18 cellular contexts compared by ENCODE assay signal in the genomic region with DNA sequence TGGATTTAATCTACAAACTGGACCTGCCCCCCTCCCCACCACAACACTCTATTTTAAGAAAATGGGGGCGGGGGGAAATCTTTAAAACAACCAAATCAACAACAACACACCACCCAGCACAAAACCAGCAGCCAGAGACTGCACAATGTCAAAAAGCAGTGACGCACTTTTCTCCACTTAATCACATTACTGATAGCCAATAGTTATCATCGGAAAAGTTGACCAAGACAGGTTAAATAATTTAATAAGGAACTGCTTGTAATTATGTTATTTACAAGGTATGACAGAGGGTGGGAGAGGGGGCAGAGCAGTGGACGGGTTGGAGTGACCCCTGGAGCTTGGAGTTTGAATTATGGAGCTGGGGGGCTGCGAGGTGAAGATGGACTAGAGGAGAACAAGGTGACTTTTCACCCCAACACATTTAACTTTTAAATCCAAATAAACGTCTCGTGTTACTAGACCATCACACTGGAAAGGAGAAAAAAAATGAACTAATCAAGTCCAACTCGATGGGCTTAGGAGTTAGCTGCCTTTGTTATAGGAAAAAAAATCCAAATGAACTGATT. TPM values are rescaled to one million over a fixed set of nuclear protein-coding genes. Genes with fewer than 3 reads are reported as not detected.
DNase-seq lines count a peak whose midpoint lies in the region; ATAC-seq and TF ChIP-seq lines count a peak whose summit lies in the region.
"Had no signal": no experiment of that assay in that cellular context is flagged by ENCODE, and none has a peak within 500 bp of the region (broad histone marks: within the 10 kb centered on the region; RNA-seq: fewer than 3 reads in every experiment).

No MANE protein-coding gene starts in this region.

- no peak for TF ChIP-seq POLR2A in heart left ventricle (IDR thresholded peaks at IDR 0.05)

- ATAC-seq in heart left ventricle (no peak), Right ventricle myocardium inferior (no peak)
- no peak for ATAC-seq in naive thymus-derived CD4-positive, alpha-beta T cell
- ATAC-seq: activated CD8-positive, alpha-beta memory T cell treated with anti-CD3 and anti-CD28 coated beads, Interleukin-2, amount 10 ng/mL, durations not matched to agents 7 days and 5 days; mucosa of descending colon; SK-N-SH treated with all-trans-retinoic acid at 6 μM for 48 hours; stimulated activated naive CD8-positive, alpha-beta T cell treated with anti-CD3 and anti-CD28 coated beads, Interleukin-15, Interleukin-2, amounts not matched to agents 100 U/mL and 50 U/mL, for 24 hours had no signal

- H3K9me3 Mint-ChIP-seq in naive thymus-derived CD4-positive, alpha-beta T cell: peaks cover 0 to 35% (median 10%) of the 10 kb centered on the region in 11 donors
- H3K9me3 Mint-ChIP-seq: activated B cell treated with CpG ODN at 0.5 μM for 24 hours had no signal

- CTCF ChIA-PET in naive thymus-derived CD4-positive, alpha-beta T cell (lab: Charles Lee): interaction anchor here (0.6 kb wide), 1 partner anchor 729 kb away, joined by 3 read pairs; no protein-coding TSS in a partner anchor
- CTCF ChIA-PET in HEK293T (lab: Yijun Ruan, JAX): interaction anchor here (1.1 kb wide), 1 partner anchor 10 kb away, joined by 3 read pairs; no protein-coding TSS in a partner anchor

- peaks cover 0 to 5% (median 0%) of the 10 kb centered on the region in 5 donors for H3K36me3 Mint-ChIP-seq in naive thymus-derived CD4-positive, alpha-beta T cell

- intact Hi-C loops in heart left ventricle (cut with DNase I): loop anchor here in 6 of 10 donors (5.0 to 10.0 kb wide), 8 partner anchors 69 to 939 kb away; partner anchors contain the start of gene MGMT (in 2 of the 6)
- intact Hi-C loops in Right ventricle myocardium inferior (cut with DNase I): loop anchor here (2.0 to 10.0 kb wide), 2 partner anchors 71 to 497 kb away; partner anchors contain the start of gene MGMT
- intact Hi-C loops in naive thymus-derived CD4-positive, alpha-beta T cell (cut with micrococcal nuclease): loop anchor here in 1 of 2 donors (5.0 kb wide), 2 partner anchors 151 to 929 kb away; partner anchors contain the start of gene C10orf143
- intact Hi-C loops in tibial artery (cut with DNase I; ENCODE audit: low total_unique reads): no loop called here

- POLR2A ChIA-PET in naive thymus-derived CD4-positive, alpha-beta T cell (lab: Charles Lee): no interaction called here
- POLR2A ChIA-PET in HEK293T (lab: Yijun Ruan, JAX): no interaction called here

- H3K36me3 ChIP-seq in heart left ventricle (peaks cover 0 to 6% (median 0%) of the 10 kb centered on the region in 9 donors), tibial artery (no peaks in the 10 kb centered on the region)
- H3K36me3 ChIP-seq in naive thymus-derived CD4-positive, alpha-beta T cell (ENCODE audit: control insufficient read depth in 2 of 3, insufficient read depth in 3 of 3, low read length in 3 of 3): no peaks in the 10 kb centered on the region

- DNase-seq in heart left ventricle: peak in 1 of 5 donors; percentile 12
- no peak for DNase-seq in Right ventricle myocardium inferior (ENCODE audit: missing footprints)
- DNase-seq in cardiac fibroblast (ENCODE audit: low read depth in 2 of 2): peak in 1 of 2 donors; percentile 53
- no peak for DNase-seq in naive thymus-derived CD4-positive, alpha-beta T cell
- no peak for DNase-seq in tibial artery
- DNase-seq in kidney glomerular epithelial cell (lab: John Stamatoyannopoulos, UW): no peak
- DNase-seq in NCI-H1417 (lab: John Stamatoyannopoulos, UW): no peak
- no peak for DNase-seq in HEK293T (ENCODE audit: extremely low spot score)
- DNase-seq: activated B cell treated with CpG ODN at 0.5 μM for 24 hours; activated naive CD4-positive, alpha-beta T cell; effector memory CD4-positive, alpha-beta T cell; mucosa of descending colon; NCI-H1048; NCI-H446; stimulated activated naive CD8-positive, alpha-beta T cell treated with anti-CD3 and anti-CD28 coated beads, Interleukin-15, Interleukin-2, amounts not matched to agents 100 U/mL and 50 U/mL, for 24 hours had no signal

- peak overlapping the region; percentile 73 to 94 (median 90) for H3K27ac ChIP-seq in heart left ventricle
- no peak overlapping the region for H3K27ac ChIP-seq in naive thymus-derived CD4-positive, alpha-beta T cell (ENCODE audit: low read depth, low read length)
- H3K27ac ChIP-seq in tibial artery: no peak overlapping the region

- H3K9me3 ChIP-seq in heart left ventricle (no peaks in the 10 kb centered on the region), tibial artery (no peaks in the 10 kb centered on the region)
- H3K9me3 ChIP-seq in naive thymus-derived CD4-positive, alpha-beta T cell (ENCODE audit: control insufficient read depth in 2 of 3, low read length in 3 of 3): peaks cover 0 to 5% (median 0%) of the 10 kb centered on the region in 3 experiments
- H3K9me3 ChIP-seq: mucosa of descending colon had no signal

- H3K4me3 ChIP-seq in heart left ventricle (peak overlapping the region; percentile 63 to 93 (median 73)), cardiac fibroblast (replicated peaks in 1 of 2; ENCODE audit: low read depth in 2 of 2, low read length in 2 of 2) (peak overlapping the region; percentile 36 to 73), tibial artery (peak overlapping the region; percentile 44 to 70)
- H3K4me3 ChIP-seq in naive thymus-derived CD4-positive, alpha-beta T cell (ENCODE audit: low read length): no peak overlapping the region
- H3K4me3 ChIP-seq: mucosa of descending colon had no signal

- peak overlapping the region in 8 of 10 donors; percentile 8 to 75 (median 32) for H3K4me3 Mint-ChIP-seq in naive thymus-derived CD4-positive, alpha-beta T cell
- H3K4me3 Mint-ChIP-seq: activated B cell treated with CpG ODN at 0.5 μM for 24 hours; activated CD8-positive, alpha-beta memory T cell treated with anti-CD3 and anti-CD28 coated beads, Interleukin-2, amount 10 ng/mL, durations not matched to agents 7 days and 5 days had no signal

- H3K27me3 ChIP-seq in heart left ventricle: peaks cover 5 to 98% (median 44%) of the 10 kb centered on the region in 9 donors
- H3K27me3 ChIP-seq in naive thymus-derived CD4-positive, alpha-beta T cell (ENCODE audit: control insufficient read depth in 2 of 2, insufficient read depth in 2 of 2, low read length in 2 of 2): peaks cover 8 to 50% of the 10 kb centered on the region in 2 donors
- H3K27me3 ChIP-seq in tibial artery: peaks cover 0 to 63% of the 10 kb centered on the region in 2 donors

- H3K27ac Mint-ChIP-seq in naive thymus-derived CD4-positive, alpha-beta T cell: peak overlapping the region in 2 of 9 donors; percentile 51 to 77
- H3K27ac Mint-ChIP-seq: activated B cell treated with CpG ODN at 0.5 μM for 24 hours; activated CD8-positive, alpha-beta memory T cell treated with anti-CD3 and anti-CD28 coated beads, Interleukin-2, amount 10 ng/mL, durations not matched to agents 7 days and 5 days had no signal

- H3K27me3 Mint-ChIP-seq in naive thymus-derived CD4-positive, alpha-beta T cell: peaks cover 63 to 73% (median 68%) of the 10 kb centered on the region in 5 donors

- no peak for TF ChIP-seq CTCF in heart left ventricle (IDR thresholded peaks at IDR 0.05)
- TF ChIP-seq CTCF in cardiac fibroblast (IDR thresholded peaks at IDR 0.05; ENCODE audit: low read depth, low read length): peak; percentile 11
- no peak for TF ChIP-seq CTCF in tibial artery (IDR thresholded peaks at IDR 0.05)

- WGBS in heart left ventricle, 4 donors: 5 to 7% (median 6%) methylated on average over 8 of the region's 8 CpGs

- H3K4me1 Mint-ChIP-seq in naive thymus-derived CD4-positive, alpha-beta T cell: peaks cover 13 to 47% (median 43%) of the 10 kb centered on the region in 7 donors

- H3K4me1 ChIP-seq in heart left ventricle: peaks cover 0 to 46% (median 9%) of the 10 kb centered on the region in 12 donors
- peaks cover 7 to 17% of the 10 kb centered on the region in 2 donors for H3K4me1 ChIP-seq in naive thymus-derived CD4-positive, alpha-beta T cell (ENCODE audit: control insufficient read depth in 2 of 2, insufficient read depth in 2 of 2, low read length in 2 of 2)
- peaks cover 0 to 43% (median 30%) of the 10 kb centered on the region in 4 donors for H3K4me1 ChIP-seq in tibial artery

TF ChIP-seq in HEK293T, 16 proteins besides CTCF, POLR2A, EP300 and RAD21:
- no peak for TF ChIP-seq ARNT (IDR thresholded peaks at IDR 0.05)

RNA-seq across cellular contexts. Expression of gene EBF3, which starts 2.7 kb away (rescaled TPM):
- total RNA-seq in heart left ventricle (1 to 10 TPM; 3.6 to 8.8 (median 7.2) TPM), Right ventricle myocardium inferior (7.9 TPM)
- polyA plus RNA-seq in heart left ventricle: 1 to 10 TPM; 4.3 TPM
- total RNA-seq in naive thymus-derived CD4-positive, alpha-beta T cell: not detected
- not detected for polyA plus RNA-seq in naive thymus-derived CD4-positive, alpha-beta T cell
- total RNA-seq: activated B cell treated with CpG ODN at 0.5 μM for 24 hours; activated CD8-positive, alpha-beta memory T cell treated with anti-CD3 and anti-CD28 coated beads, Interleukin-2, amount 10 ng/mL, durations not matched to agents 7 days and 5 days had no signal
- polyA plus RNA-seq: keratinocyte had no signal

Comparison
In these comparisons a context has a peak if more than half of its experiments do, and no peak if none do; other contexts are left out.
1. H3K27ac ChIP-seq: peak in heart left ventricle (12 of 12); none in naive thymus-derived CD4-positive, alpha-beta T cell (single experiment) and tibial artery (0 of 2).